Comparison of ENCODE assay signal across 15 cellular contexts in genomic region chrX:74195605-74196004, GRCh38.
DNase-seq lines count a peak whose midpoint lies in the region; ATAC-seq, FAIRE-seq and TF ChIP-seq lines count a peak whose summit lies in the region.
"Had no signal": no experiment of that assay in that cellular context is flagged by ENCODE, and none has a peak within 500 bp of the region (broad histone marks: within the 10 kb centered on the region; RNA-seq: fewer than 3 reads in every experiment).

No MANE protein-coding gene starts in this region.

- H4K20me1 ChIP-seq in HepG2 (ENCODE audit: insufficient read depth, low read length): no peaks in the 10 kb centered on the region

- H3K4me1 ChIP-seq in A549 (no peaks in the 10 kb centered on the region), heart left ventricle (peaks cover 0 to 4% (median 0%) of the 10 kb centered on the region in 12 donors), HepG2 (ENCODE audit: insufficient read depth, low read length) (no peaks in the 10 kb centered on the region)
- H3K4me1 ChIP-seq: BE2C had no signal

- H3K36me3 ChIP-seq in heart left ventricle (peaks cover 0 to 4% (median 0%) of the 10 kb centered on the region in 9 donors), HepG2 (replicated peaks in 1 of 2; ENCODE audit: control insufficient read depth in 1 of 2, insufficient read depth in 2 of 2, low read length in 2 of 2) (no peaks in the 10 kb centered on the region)
- H3K36me3 ChIP-seq: BE2C, HAP-1 had no signal

- H3K27ac ChIP-seq in A549 (no peak overlapping the region), heart left ventricle (peak overlapping the region in 1 of 12 donors; percentile 30), HepG2 (ENCODE audit: extremely low read length, insufficient read depth, low read length) (no peak overlapping the region)
- H3K27ac ChIP-seq: C4-2B had no signal

- H3K27me3 ChIP-seq in heart left ventricle (peaks cover 0 to 10% (median 0%) of the 10 kb centered on the region in 9 donors), HepG2 (ENCODE audit: control insufficient read depth in 1 of 2, insufficient read depth in 2 of 2, low read length in 2 of 2) (no peaks in the 10 kb centered on the region)
- H3K27me3 ChIP-seq: BE2C had no signal

- H3K79me2 ChIP-seq in HepG2 (ENCODE audit: insufficient read depth, low read length): no peaks in the 10 kb centered on the region

- no TSS peak for BruUV-seq in HepG2 (replicated peaks; lab: Mats Ljungman, UMichigan)

- H2AFZ ChIP-seq in HepG2 (ENCODE audit: low read length): no peak overlapping the region

- H3K4me2 ChIP-seq in A549 (no peak overlapping the region), HepG2 (ENCODE audit: low read depth, low read length) (no peak overlapping the region)

- TF ChIP-seq CTCF in A549 (IDR thresholded peaks at IDR 0.05) (no peak), heart left ventricle (IDR thresholded peaks at IDR 0.05) (no peak), HepG2 (CRISPR knock-in tag; IDR thresholded peaks at IDR 0.05) (no peak)

- no peak for DNase-seq in A549 (ENCODE audit: low read depth in 1 of 2, low spot score in 1 of 2)
- DNase-seq in HTR-8/SVneo (ENCODE audit: insufficient read length, low spot score): no peak
- peak in 4 of 5 donors; percentile 24 to 57 (median 50) for DNase-seq in heart left ventricle
- no peak for DNase-seq in HepG2 (ENCODE audit: low spot score)
- no peak for DNase-seq in NCI-H1105 (lab: John Stamatoyannopoulos, UW)
- no peak for DNase-seq in cerebellum (ENCODE audit: low spot score)
- no peak for DNase-seq in stimulated activated naive CD4-positive, alpha-beta T cell (lab: John Stamatoyannopoulos, UW)
- DNase-seq: BE2C; CD4-positive, alpha-beta memory T cell; DMS79; GOT3 had no signal

- TF ChIP-seq EP300 in A549 (IDR thresholded peaks at IDR 0.05): no peak
- TF ChIP-seq EP300 in HepG2 (IDR thresholded peaks at IDR 0.05; ENCODE audit: low read depth in 2 of 2, low read length in 2 of 2): no peak
- no peak for TF ChIP-seq EP300 in HepG2 (CRISPR knock-in tag; IDR thresholded peaks at IDR 0.05; ENCODE audit: borderline replicate concordance)

- in situ Hi-C loops in HepG2 (cut with HindIII; ENCODE audit: extremely low pct_ligation_motif_present, low pct_unique_long_range_greater_than_20kb): no loop called here

- FAIRE-seq in A549 (lab: Jason Lieb, UNC) (peak; percentile 13), HTR-8/SVneo (lab: Jason Lieb, UNC) (peak; percentile 16), HepG2 (lab: Jason Lieb, UNC) (no peak)
- FAIRE-seq: GM12892, GM19239 had no signal

- POLR2A ChIA-PET in A549 (lab: Yijun Ruan, JAX): no interaction called here
- POLR2A ChIA-PET in HepG2 (lab: Yijun Ruan, JAX): no interaction called here

- ATAC-seq in A549: no peak
- peak; percentile 85 to 96 (median 90) for ATAC-seq in heart left ventricle
- ATAC-seq in HepG2: peak; percentile 38

- CTCF ChIA-PET in A549 (lab: Yijun Ruan, JAX): no interaction called here
- CTCF ChIA-PET in HepG2 (lab: Yijun Ruan, JAX; ENCODE audit: low intra/inter-chr PET ratio, low total read pairs): no interaction called here

- TF ChIP-seq RAD21 in A549 (conservative IDR thresholded peaks at IDR 0.05 in 1 of 2, IDR thresholded peaks at IDR 0.05 in 1 of 2) (no peak), HepG2 (CRISPR knock-in tag; IDR thresholded peaks at IDR 0.05) (no peak)

- H3K4me3 ChIP-seq in A549: no peak overlapping the region
- H3K4me3 ChIP-seq in heart left ventricle: no peak overlapping the region
- H3K4me3 ChIP-seq in HepG2 (replicated peaks in 1 of 3; ENCODE audit: insufficient read depth in 1 of 3, low read depth in 2 of 3, low read length in 3 of 3): no peak overlapping the region
- H3K4me3 ChIP-seq: HAP-1 had no signal

- no peak overlapping the region for H3K9ac ChIP-seq in HepG2 (ENCODE audit: insufficient read depth, low read depth, low read length)

- no peak for TF ChIP-seq POLR2A in A549 (IDR thresholded peaks at IDR 0.05; ENCODE audit: low read length)
- TF ChIP-seq POLR2A in heart left ventricle (IDR thresholded peaks at IDR 0.05): no peak
- TF ChIP-seq POLR2A in HepG2 (IDR thresholded peaks at IDR 0.05; ENCODE audit: insufficient read depth in 1 of 2, low read depth in 2 of 2, low read length in 2 of 2): no peak

- peaks cover 23% of the 10 kb centered on the region; the same call in 2 of the 3 replicates for H3K9me3 ChIP-seq in A549
- H3K9me3 ChIP-seq in heart left ventricle: peaks cover 0 to 7% (median 0%) of the 10 kb centered on the region in 12 donors
- no peaks in the 10 kb centered on the region for H3K9me3 ChIP-seq in HepG2 (ENCODE audit: low read length)
- H3K9me3 ChIP-seq: BE2C, HAP-1 had no signal

- intact Hi-C loops in heart left ventricle (cut with DNase I) (no loop called here), HepG2 (cut with micrococcal nuclease; ENCODE audit: unreplicated experiment) (no loop called here)

TF ChIP-seq in A549, 52 proteins besides CTCF, POLR2A, EP300 and RAD21 (continues in another document):
- TF ChIP-seq CBX2 (IDR thresholded peaks at IDR 0.05; ENCODE audit: borderline replicate concordance, low read depth): no peak
- no peak for TF ChIP-seq MYC (IDR thresholded peaks at IDR 0.05; ENCODE audit: borderline replicate concordance, low read length)
- no peak for TF ChIP-seq ZFP36 (IDR thresholded peaks at IDR 0.05; ENCODE audit: borderline replicate concordance, partially characterized antibody)
- TF ChIP-seq EHF (CRISPR knock-in tag; IDR thresholded peaks at IDR 0.05): no peak
- no peak for TF ChIP-seq MAX (IDR thresholded peaks at IDR 0.05)
- TF ChIP-seq MAFK (IDR thresholded peaks at IDR 0.05; ENCODE audit: partially characterized antibody): no peak
- no peak for TF ChIP-seq HMGXB4 (CRISPR knock-in tag; IDR thresholded peaks at IDR 0.05; ENCODE audit: borderline replicate concordance)

TF ChIP-seq in HepG2, 621 proteins besides CTCF, POLR2A, EP300 and RAD21:
- TF ChIP-seq U2AF1 (optimal IDR thresholded peaks at IDR 0.05; ENCODE audit: low read depth, low read length): no peak
- no peak for TF ChIP-seq GATAD1 (CRISPR knock-in tag; IDR thresholded peaks at IDR 0.05)
- no peak for TF ChIP-seq ELF4 (CRISPR knock-in tag; IDR thresholded peaks at IDR 0.05; ENCODE audit: borderline replicate concordance)
- no peak for TF ChIP-seq MAZ (IDR thresholded peaks at IDR 0.05; ENCODE audit: borderline replicate concordance, low read depth, low read length)
- TF ChIP-seq MAZ (CRISPR knock-in tag; IDR thresholded peaks at IDR 0.05; ENCODE audit: low read depth): no peak
- TF ChIP-seq ZNF746 (CRISPR knock-in tag; IDR thresholded peaks at IDR 0.05): no peak
- TF ChIP-seq NFRKB (IDR thresholded peaks at IDR 0.05): no peak
- no peak for TF ChIP-seq HDAC1 (CRISPR knock-in tag; IDR thresholded peaks at IDR 0.05)
- no peak for TF ChIP-seq RFX5 (IDR thresholded peaks at IDR 0.05; ENCODE audit: low read depth, low read length)
- TF ChIP-seq, protein P1, sequence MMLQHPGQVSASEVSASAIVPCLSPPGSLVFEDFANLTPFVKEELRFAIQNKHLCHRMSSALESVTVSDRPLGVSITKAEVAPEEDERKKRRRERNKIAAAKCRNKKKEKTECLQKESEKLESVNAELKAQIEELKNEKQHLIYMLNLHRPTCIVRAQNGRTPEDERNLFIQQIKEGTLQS (CRISPR knock-in tag; IDR thresholded peaks at IDR 0.05): no peak
- TF ChIP-seq, protein P2, sequence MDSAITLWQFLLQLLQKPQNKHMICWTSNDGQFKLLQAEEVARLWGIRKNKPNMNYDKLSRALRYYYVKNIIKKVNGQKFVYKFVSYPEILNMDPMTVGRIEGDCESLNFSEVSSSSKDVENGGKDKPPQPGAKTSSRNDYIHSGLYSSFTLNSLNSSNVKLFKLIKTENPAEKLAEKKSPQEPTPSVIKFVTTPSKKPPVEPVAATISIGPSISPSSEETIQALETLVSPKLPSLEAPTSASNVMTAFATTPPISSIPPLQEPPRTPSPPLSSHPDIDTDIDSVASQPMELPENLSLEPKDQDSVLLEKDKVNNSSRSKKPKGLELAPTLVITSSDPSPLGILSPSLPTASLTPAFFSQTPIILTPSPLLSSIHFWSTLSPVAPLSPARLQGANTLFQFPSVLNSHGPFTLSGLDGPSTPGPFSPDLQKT (CRISPR knock-in tag; IDR thresholded peaks at IDR 0.05; ENCODE audit: borderline replicate concordance): no peak
- no peak for TF ChIP-seq HOMEZ (CRISPR knock-in tag; IDR thresholded peaks at IDR 0.05; ENCODE audit: low read depth)
- TF ChIP-seq ELF3 (CRISPR knock-in tag; IDR thresholded peaks at IDR 0.05): no peak
- TF ChIP-seq RBAK (CRISPR knock-in tag; IDR thresholded peaks at IDR 0.05): no peak
- TF ChIP-seq, protein P3, sequence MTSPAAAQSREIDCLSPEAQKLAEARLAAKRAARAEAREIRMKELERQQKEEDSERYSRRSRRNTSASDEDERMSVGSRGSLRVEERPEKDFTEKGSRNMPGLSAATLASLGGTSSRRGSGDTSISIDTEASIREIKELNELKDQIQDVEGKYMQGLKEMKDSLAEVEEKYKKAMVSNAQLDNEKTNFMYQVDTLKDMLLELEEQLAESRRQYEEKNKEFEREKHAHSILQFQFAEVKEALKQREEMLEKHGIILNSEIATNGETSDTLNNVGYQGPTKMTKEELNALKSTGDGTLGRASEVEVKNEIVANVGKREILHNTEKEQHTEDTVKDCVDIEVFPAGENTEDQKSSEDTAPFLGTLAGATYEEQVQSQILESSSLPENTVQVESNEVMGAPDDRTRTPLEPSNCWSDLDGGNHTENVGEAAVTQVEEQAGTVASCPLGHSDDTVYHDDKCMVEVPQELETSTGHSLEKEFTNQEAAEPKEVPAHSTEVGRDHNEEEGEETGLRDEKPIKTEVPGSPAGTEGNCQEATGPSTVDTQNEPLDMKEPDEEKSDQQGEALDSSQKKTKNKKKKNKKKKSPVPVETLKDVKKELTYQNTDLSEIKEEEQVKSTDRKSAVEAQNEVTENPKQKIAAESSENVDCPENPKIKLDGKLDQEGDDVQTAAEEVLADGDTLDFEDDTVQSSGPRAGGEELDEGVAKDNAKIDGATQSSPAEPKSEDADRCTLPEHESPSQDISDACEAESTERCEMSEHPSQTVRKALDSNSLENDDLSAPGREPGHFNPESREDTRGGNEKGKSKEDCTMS (CRISPR knock-in tag; conservative IDR thresholded peaks at IDR 0.05): no peak
- no peak for TF ChIP-seq SIN3A (IDR thresholded peaks at IDR 0.05; ENCODE audit: borderline replicate concordance, low read depth, low read length)

Comparison
In these comparisons a context has a peak if more than half of its experiments do, and no peak if none do; other contexts are left out.
1. ATAC-seq: peak in heart left ventricle (4 of 4) and HepG2 (single experiment); none in A549 (0 of 2).
2. DNase-seq: peak in heart left ventricle (4 of 5); none in A549 (0 of 2), HTR-8/SVneo (single experiment), HepG2 (single experiment), NCI-H1105 (single experiment), cerebellum (single experiment) and stimulated activated naive CD4-positive, alpha-beta T cell (0 of 6).